Comparison of ENCODE assay signal across 8 cellular contexts in the genomic region with DNA sequence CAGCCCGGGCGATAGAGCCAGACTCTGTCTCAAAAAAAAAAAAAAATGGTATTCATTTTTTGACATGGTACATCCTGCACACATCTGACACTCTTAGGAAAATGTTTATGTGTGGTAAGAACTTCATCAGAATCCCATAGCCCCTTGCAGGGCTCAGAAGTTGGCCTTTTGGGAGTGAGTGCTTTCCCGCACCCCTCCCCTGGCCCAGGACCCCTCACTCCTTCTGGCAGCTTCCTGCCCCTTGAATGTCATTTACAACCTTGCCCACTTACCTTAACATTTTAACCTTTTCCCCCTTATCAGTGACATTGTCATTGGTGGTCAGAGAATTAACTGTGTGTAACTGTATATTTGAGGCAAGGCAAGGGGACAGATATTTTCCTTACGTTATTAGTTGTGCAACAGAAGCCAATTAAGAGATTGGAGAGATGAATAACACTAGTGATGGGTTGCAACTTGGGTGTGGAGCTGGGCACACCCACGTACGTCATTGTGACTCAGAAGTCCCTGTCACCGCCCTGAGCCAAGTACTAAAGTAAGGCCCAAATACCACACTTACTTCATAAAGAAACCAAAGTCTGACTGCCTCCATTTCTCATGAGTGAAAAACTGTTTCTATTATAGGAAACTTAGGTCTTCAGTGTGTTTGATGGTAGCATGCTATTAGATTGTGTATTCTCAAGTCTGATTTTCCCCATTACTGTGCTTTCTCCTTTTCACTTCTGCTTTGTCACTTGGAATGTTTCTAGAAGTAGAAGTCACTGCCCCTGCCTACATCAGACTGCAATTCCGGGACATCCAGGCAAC. TPM values are rescaled to one million over a fixed set of nuclear protein-coding genes. Genes with fewer than 3 reads are reported as not detected.
A peak's percentile ranks its signal among the peaks of the same experiment; 100 is the strongest.
DNase-seq lines count a peak whose midpoint lies in the region; ATAC-seq, FAIRE-seq and TF ChIP-seq lines count a peak whose summit lies in the region.

No MANE protein-coding gene starts in this region.

- H3K9me3 ChIP-seq in KOPT-K1 (ENCODE audit: insufficient read depth, low read length, poor library complexity, severe bottlenecking) (no peaks in the 10 kb centered on the region), parathyroid adenoma (ENCODE audit: control insufficient read depth, low read length) (no peaks in the 10 kb centered on the region)
- H3K9me3 ChIP-seq in effector memory CD4-positive, alpha-beta T cell (ENCODE audit: control insufficient read depth, low read length) = no peaks in the 10 kb centered on the region

- intact Hi-C loops in Calu3 (cut with micrococcal nuclease; ENCODE audit: unreplicated experiment) = loop anchor here (2.0 to 5.0 kb wide), 3 partner anchors 31 to 113 kb away; partner anchors contain the start of gene OGDH

- ATAC-seq in GM21723 (IDR thresholded peaks at IDR 0.05; ENCODE audit: unreplicated experiment) = peak; percentile 59

- peak overlapping the region; percentile 33 for H3K4me3 Mint-ChIP-seq in Calu3 (ENCODE audit: low read depth, unreplicated experiment)

- H3K4me1 ChIP-seq in effector memory CD4-positive, alpha-beta T cell (ENCODE audit: control insufficient read depth, insufficient read depth, low read length, poor library complexity, severe bottlenecking) = peaks cover 82% of the 10 kb centered on the region
- peaks cover 63% of the 10 kb centered on the region for H3K4me1 ChIP-seq in parathyroid adenoma

- no peaks in the 10 kb centered on the region for H3K9me3 Mint-ChIP-seq in Calu3 (ENCODE audit: low read depth, unreplicated experiment)

- peak; percentile 82 for DNase-seq in Calu3
- DNase-seq in activated CD4-positive, alpha-beta T cell treated with anti-CD3 and anti-CD28 coated beads, Interleukin-2, amount 50 U/mL, for 48 hours = peak; percentile 77 to 83
- DNase-seq in effector memory CD4-positive, alpha-beta T cell = peak; percentile 67 to 71 (median 68)
- peak; percentile 36 for DNase-seq in urothelium cell line (ENCODE audit: low spot score)
- no peak for DNase-seq in DMS114 treated with DMSO at 0.1 percent for 48 hours (lab: John Stamatoyannopoulos, UW; ENCODE audit: unreplicated experiment)

- peaks cover 66% of the 10 kb centered on the region for H3K36me3 Mint-ChIP-seq in Calu3 (ENCODE audit: insufficient read depth, unreplicated experiment)

- H3K27ac ChIP-seq in KOPT-K1 (ENCODE audit: low read depth, low read length, poor library complexity, severe bottlenecking) = peak overlapping the region; percentile 78
- peak overlapping the region; percentile 98 for H3K27ac ChIP-seq in effector memory CD4-positive, alpha-beta T cell (ENCODE audit: insufficient read depth, low read length, poor library complexity, severe bottlenecking)
- peak overlapping the region; percentile 96 for H3K27ac ChIP-seq in parathyroid adenoma

- H3K4me1 Mint-ChIP-seq in Calu3 (ENCODE audit: low read depth, unreplicated experiment) = peaks cover 75% of the 10 kb centered on the region

- CTCF ChIA-PET in Calu3 (lab: Charles Lee) = interaction anchor here (0.6 to 4.0 kb wide), 5 partner anchors 9 to 97 kb away, joined by 3 to 23 read pairs (median 3); partner anchors contain the start of genes NPC1L1 and OGDH

- no peak overlapping the region for H3K4me2 ChIP-seq in parathyroid adenoma (ENCODE audit: low read length)

- TF ChIP-seq CTCF in Calu3 (IDR thresholded peaks at IDR 0.05; ENCODE audit: unreplicated experiment) = no peak
- no peak for TF ChIP-seq CTCF in parathyroid adenoma (IDR thresholded peaks at IDR 0.05)

- H3K4me3 ChIP-seq in effector memory CD4-positive, alpha-beta T cell (ENCODE audit: insufficient read depth, low read depth, low read length, poor library complexity, severe bottlenecking) = peak overlapping the region; percentile 5
- H3K4me3 ChIP-seq in parathyroid adenoma (ENCODE audit: low read depth, low read length) = no peak overlapping the region

- peak overlapping the region; percentile 94 for H3K27ac Mint-ChIP-seq in Calu3 (ENCODE audit: unreplicated experiment)

- H3K36me3 ChIP-seq in KOPT-K1 (ENCODE audit: insufficient read depth, low read length) (peaks cover 11% of the 10 kb centered on the region), parathyroid adenoma (ENCODE audit: control insufficient read depth, insufficient read depth, low read length) (no peaks in the 10 kb centered on the region)
- H3K36me3 ChIP-seq in effector memory CD4-positive, alpha-beta T cell (ENCODE audit: control insufficient read depth, insufficient read depth, low read length) = no peaks in the 10 kb centered on the region

- no peak overlapping the region for H3K9ac ChIP-seq in parathyroid adenoma

- no peak for FAIRE-seq in urothelium cell line (lab: Jason Lieb, UNC)

- peaks cover 18% of the 10 kb centered on the region for H3K79me2 ChIP-seq in parathyroid adenoma

- H2AFZ ChIP-seq in parathyroid adenoma = no peak overlapping the region

- H3K27me3 Mint-ChIP-seq in Calu3 (ENCODE audit: unreplicated experiment) = no peaks in the 10 kb centered on the region

- no peaks in the 10 kb centered on the region for H3K27me3 ChIP-seq in effector memory CD4-positive, alpha-beta T cell (replicated peaks; ENCODE audit: control insufficient read depth, insufficient read depth, low read length, poor library complexity, severe bottlenecking)
- H3K27me3 ChIP-seq in parathyroid adenoma (ENCODE audit: control insufficient read depth, insufficient read depth, low read length) = no peaks in the 10 kb centered on the region

- BruUV-seq in Calu3 (replicated peaks; lab: Mats Ljungman, UMichigan) = no TSS peak

RNA-seq across cellular contexts. Expression of gene OGDH, which starts 31.6 kb away (rescaled TPM):
- 100 and 105 TPM in 2 replicates for total RNA-seq in Calu3 (2022)

RNA-seq across cellular contexts. Expression of gene TMED4, which starts 56.0 kb away (rescaled TPM):
- total RNA-seq in Calu3 (2022) = 115 and 128 TPM in 2 replicates
